1 cellular context compared by ENCODE assay signal in the genomic region with DNA sequence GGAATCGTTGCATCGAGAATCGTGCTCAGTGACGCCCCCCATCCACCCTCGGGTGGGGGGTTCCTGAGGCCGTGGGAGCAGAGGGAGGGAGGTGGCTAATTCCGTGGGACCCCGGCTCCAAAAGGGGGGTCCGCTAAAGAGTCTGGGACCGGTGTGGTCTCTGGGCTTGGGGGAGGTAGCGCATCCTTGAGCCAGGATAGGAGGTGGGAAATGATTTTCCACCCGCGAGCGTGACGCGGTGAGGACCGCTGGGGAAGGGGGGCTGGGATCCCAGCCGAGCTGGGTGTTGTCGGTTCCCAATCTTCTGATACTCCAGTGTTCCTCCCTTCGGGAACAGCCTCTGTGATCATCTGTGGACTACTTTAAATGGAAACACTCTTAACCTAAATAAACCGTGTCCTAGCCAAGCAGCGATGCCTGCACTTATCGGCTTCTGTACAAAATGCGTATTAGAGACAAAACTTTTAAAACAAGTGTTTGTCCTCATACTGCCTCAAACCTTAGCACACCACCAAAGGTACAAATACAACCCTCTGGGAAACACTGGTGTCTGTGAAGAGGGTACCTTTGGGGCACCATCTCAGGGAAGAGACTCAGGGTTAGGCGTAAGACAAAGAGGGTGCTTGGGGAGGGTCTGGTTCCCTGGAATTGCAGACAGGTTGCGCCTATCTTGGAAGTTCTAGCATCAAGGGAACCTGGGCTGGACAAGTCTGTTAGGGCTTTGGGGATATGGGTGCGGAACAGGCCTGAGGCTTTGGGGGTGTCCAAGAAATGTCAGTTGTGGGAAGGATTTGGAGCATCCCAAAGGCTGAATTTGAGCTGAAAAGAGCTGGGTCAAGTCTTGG.
TF ChIP-seq lines count a peak whose summit lies in the region.

No MANE protein-coding gene starts in this region.

TF ChIP-seq in HEK293, 187 proteins besides CTCF, POLR2A, EP300 and RAD21 (continued from another document):
- TF ChIP-seq ZNF692 (tag by site-specific recombination; IDR thresholded peaks at IDR 0.05), result no peak
- TF ChIP-seq TRIM28 (IDR thresholded peaks at IDR 0.05; ENCODE audit: borderline replicate concordance, low read length), result peak; percentile 49; the same call in 1 of the 2 replicates
- TF ChIP-seq ZNF510 (tag by site-specific recombination; IDR thresholded peaks at IDR 0.05; ENCODE audit: insufficient replicate concordance), result no peak
- TF ChIP-seq ZNF664 (tag by site-specific recombination; IDR thresholded peaks at IDR 0.05), result peak; percentile 43; the same call in 1 of the 2 replicates
- TF ChIP-seq PATZ1 (tag by site-specific recombination; IDR thresholded peaks at IDR 0.05), result peak; percentile 42; the same call in 1 of the 2 replicates
